8 cellular contexts compared by ENCODE assay signal in the genomic region with DNA sequence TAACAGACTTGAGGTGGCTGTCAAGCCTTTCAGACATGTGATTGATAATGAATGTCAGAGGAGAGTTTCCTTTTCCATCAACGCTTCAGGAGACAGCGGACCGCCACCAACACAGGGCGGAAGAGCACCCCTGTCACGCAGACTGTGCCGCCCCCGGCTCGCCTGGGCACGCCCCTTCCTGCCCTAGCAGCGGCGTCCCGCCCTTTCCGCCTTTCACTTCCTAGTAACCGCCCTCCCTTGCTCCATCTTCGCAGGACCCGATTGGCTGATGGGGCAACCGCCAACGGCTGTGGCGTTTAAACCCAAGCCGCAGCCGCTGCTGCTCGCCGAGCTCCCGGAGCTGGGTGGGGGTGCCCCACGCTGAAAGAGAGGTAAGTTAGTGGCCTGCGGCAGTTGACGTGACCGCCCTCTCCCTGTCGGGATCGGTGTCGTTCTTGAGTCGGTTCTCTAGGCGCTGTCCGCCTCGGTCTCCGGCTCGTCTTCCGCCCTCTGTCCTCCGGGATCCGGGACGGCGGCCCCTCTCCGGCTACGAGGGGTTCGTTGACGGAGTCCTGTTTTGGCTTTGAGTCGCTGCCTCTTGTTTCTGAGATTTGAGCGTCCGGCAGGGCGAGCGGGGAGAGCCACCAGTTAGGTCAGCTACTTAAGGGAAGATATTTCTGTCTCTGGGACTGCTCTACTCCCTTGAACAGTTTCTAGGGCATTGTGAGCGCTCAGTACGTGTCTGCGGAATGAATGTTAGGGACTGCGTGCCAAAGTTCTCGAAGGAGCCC. TPM values are rescaled to one million over a fixed set of nuclear protein-coding genes. Genes with fewer than 3 reads are reported as not detected.
A peak's percentile ranks its signal among the peaks of the same experiment; 100 is the strongest.
DNase-seq lines count a peak whose midpoint lies in the region; ATAC-seq and TF ChIP-seq lines count a peak whose summit lies in the region.

A gene with protein sequence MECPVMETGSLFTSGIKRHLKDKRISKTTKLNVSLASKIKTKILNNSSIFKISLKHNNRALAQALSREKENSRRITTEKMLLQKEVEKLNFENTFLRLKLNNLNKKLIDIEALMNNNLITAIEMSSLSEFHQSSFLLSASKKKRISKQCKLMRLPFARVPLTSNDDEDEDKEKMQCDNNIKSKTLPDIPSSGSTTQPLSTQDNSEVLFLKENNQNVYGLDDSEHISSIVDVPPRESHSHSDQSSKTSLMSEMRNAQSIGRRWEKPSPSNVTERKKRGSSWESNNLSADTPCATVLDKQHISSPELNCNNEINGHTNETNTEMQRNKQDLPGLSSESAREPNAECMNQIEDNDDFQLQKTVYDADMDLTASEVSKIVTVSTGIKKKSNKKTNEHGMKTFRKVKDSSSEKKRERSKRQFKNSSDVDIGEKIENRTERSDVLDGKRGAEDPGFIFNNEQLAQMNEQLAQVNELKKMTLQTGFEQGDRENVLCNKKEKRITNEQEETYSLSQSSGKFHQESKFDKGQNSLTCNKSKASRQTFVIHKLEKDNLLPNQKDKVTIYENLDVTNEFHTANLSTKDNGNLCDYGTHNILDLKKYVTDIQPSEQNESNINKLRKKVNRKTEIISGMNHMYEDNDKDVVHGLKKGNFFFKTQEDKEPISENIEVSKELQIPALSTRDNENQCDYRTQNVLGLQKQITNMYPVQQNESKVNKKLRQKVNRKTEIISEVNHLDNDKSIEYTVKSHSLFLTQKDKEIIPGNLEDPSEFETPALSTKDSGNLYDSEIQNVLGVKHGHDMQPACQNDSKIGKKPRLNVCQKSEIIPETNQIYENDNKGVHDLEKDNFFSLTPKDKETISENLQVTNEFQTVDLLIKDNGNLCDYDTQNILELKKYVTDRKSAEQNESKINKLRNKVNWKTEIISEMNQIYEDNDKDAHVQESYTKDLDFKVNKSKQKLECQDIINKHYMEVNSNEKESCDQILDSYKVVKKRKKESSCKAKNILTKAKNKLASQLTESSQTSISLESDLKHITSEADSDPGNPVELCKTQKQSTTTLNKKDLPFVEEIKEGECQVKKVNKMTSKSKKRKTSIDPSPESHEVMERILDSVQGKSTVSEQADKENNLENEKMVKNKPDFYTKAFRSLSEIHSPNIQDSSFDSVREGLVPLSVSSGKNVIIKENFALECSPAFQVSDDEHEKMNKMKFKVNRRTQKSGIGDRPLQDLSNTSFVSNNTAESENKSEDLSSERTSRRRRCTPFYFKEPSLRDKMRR (plus strand): TSS at position 326 of the 770 bp plus-strand sequence. CDS start 6,769 bp downstream, outside the sequence.

- H3K4me3 Mint-ChIP-seq in H9: peak within 1 kb of the TSS; percentile 89 to 94
- peak within 1 kb of the TSS; percentile 98 for H3K4me3 Mint-ChIP-seq in activated T-helper 2 cell treated with anti-CD3 and anti-CD28 coated beads, Interferon-gamma antibody, Interleukin-2, Interleukin-4, amounts not matched to agents 10 μg/mL and 5 μg/mL and 100 μg/mL, durations not matched to agents 14 hours and 24 hours and 36 hours (ENCODE audit: low read depth)
- peak within 1 kb of the TSS; percentile 85 to 97 (median 95) for H3K4me3 Mint-ChIP-seq in naive thymus-derived CD8-positive, alpha-beta T cell
- H3K4me3 Mint-ChIP-seq in stimulated activated naive B cell treated with anti-CD40 and anti-IgM and Interleukin-4, amounts not matched to agents 10 μg/mL and 1 μg/mL and 100 μg/mL, for 72 hours: peak within 1 kb of the TSS; percentile 85 to 89

- H3K9ac ChIP-seq in ES-I3 (ENCODE audit: low read depth, low read length) (peak within 1 kb of the TSS; percentile 79), H9 (ENCODE audit: extremely low read depth, insufficient read length, low read length) (peak within 1 kb of the TSS; percentile 75), fibroblast of lung (ENCODE audit: insufficient read depth, low read length) (peak within 1 kb of the TSS; percentile 68)

- H3K56ac ChIP-seq in H9 (ENCODE audit: insufficient read length, low read depth, low read length): no peak within 1 kb of the TSS

- H3K4me1 ChIP-seq in ES-I3 (ENCODE audit: insufficient read depth, low read length): no peaks in the 10 kb centered on the region
- H3K4me1 ChIP-seq in H9 (ENCODE audit: insufficient read depth, low read length): no peaks in the 10 kb centered on the region; the same call in 1 of the 2 replicates
- peaks cover 8% of the 10 kb centered on the region for H3K4me1 ChIP-seq in fibroblast of lung (ENCODE audit: control insufficient read depth, extremely low read depth, insufficient read depth, low read length)

- H4K5ac ChIP-seq in H9 (ENCODE audit: insufficient read length, low read depth, low read length): no peak within 1 kb of the TSS

- peaks cover 4% of the 10 kb centered on the region for H3K23me2 ChIP-seq in H9 (ENCODE audit: insufficient read length, low read depth, low read length, poor library complexity, severe bottlenecking)

- no peaks in the 10 kb centered on the region for H3K36me3 Mint-ChIP-seq in H9 (ENCODE audit: insufficient read depth in 1 of 3, low read depth in 3 of 3)
- peaks cover 15% of the 10 kb centered on the region for H3K36me3 Mint-ChIP-seq in activated T-helper 2 cell treated with anti-CD3 and anti-CD28 coated beads, Interferon-gamma antibody, Interleukin-2, Interleukin-4, amounts not matched to agents 10 μg/mL and 5 μg/mL and 100 μg/mL, durations not matched to agents 14 hours and 24 hours and 36 hours (ENCODE audit: low read depth)
- H3K36me3 Mint-ChIP-seq in naive thymus-derived CD8-positive, alpha-beta T cell: no peaks in the 10 kb centered on the region
- H3K36me3 Mint-ChIP-seq in stimulated activated naive B cell treated with anti-CD40 and anti-IgM and Interleukin-4, amounts not matched to agents 10 μg/mL and 1 μg/mL and 100 μg/mL, for 72 hours: no peaks in the 10 kb centered on the region

- peak within 1 kb of the TSS in 1 of 3 experiments; percentile 80; a peak in 3 of 7 replicates for H3K27ac Mint-ChIP-seq in H9
- peak within 1 kb of the TSS; percentile 94 for H3K27ac Mint-ChIP-seq in activated T-helper 2 cell treated with anti-CD3 and anti-CD28 coated beads, Interferon-gamma antibody, Interleukin-2, Interleukin-4, amounts not matched to agents 10 μg/mL and 5 μg/mL and 100 μg/mL, durations not matched to agents 14 hours and 24 hours and 36 hours
- peak within 1 kb of the TSS; percentile 66 to 92 (median 90) for H3K27ac Mint-ChIP-seq in naive thymus-derived CD8-positive, alpha-beta T cell
- H3K27ac Mint-ChIP-seq in stimulated activated naive B cell treated with anti-CD40 and anti-IgM and Interleukin-4, amounts not matched to agents 10 μg/mL and 1 μg/mL and 100 μg/mL, for 72 hours: peak within 1 kb of the TSS; percentile 91

- peak within 1 kb of the TSS; percentile 67 to 88 (median 83) for H3K4me3 ChIP-seq in fibroblast of lung (replicated peaks in 1 of 4; ENCODE audit: control extremely low read depth in 1 of 4, insufficient read depth in 1 of 4, low read depth in 3 of 4, low read length in 4 of 4)

- no peaks in the 10 kb centered on the region; a peak in 1 of 5 replicates for H3K9me3 Mint-ChIP-seq in H9
- H3K9me3 Mint-ChIP-seq in activated T-helper 2 cell treated with anti-CD3 and anti-CD28 coated beads, Interferon-gamma antibody, Interleukin-2, Interleukin-4, amounts not matched to agents 10 μg/mL and 5 μg/mL and 100 μg/mL, durations not matched to agents 14 hours and 24 hours and 36 hours: no peaks in the 10 kb centered on the region
- no peaks in the 10 kb centered on the region for H3K9me3 Mint-ChIP-seq in naive thymus-derived CD8-positive, alpha-beta T cell
- no peaks in the 10 kb centered on the region for H3K9me3 Mint-ChIP-seq in stimulated activated naive B cell treated with anti-CD40 and anti-IgM and Interleukin-4, amounts not matched to agents 10 μg/mL and 1 μg/mL and 100 μg/mL, for 72 hours

- intact Hi-C loops in activated T-helper 2 cell treated with anti-CD3 and anti-CD28 coated beads, Interferon-gamma antibody, Interleukin-2, Interleukin-4, amounts not matched to agents 10 μg/mL and 5 μg/mL and 100 μg/mL, durations not matched to agents 14 hours and 24 hours and 36 hours (cut with micrococcal nuclease): loop anchor here (1.0 to 5.0 kb wide), 5 partner anchors 16 to 363 kb away; partner anchors contain the start of genes BZW1, KCTD18, NIF3L1 and PPIL3

- H3K27ac ChIP-seq in H9 (ENCODE audit: insufficient read length, low read depth, low read length): no peak within 1 kb of the TSS
- H3K27ac ChIP-seq in fibroblast of lung (ENCODE audit: insufficient read depth, low read length): peak within 1 kb of the TSS; percentile 57

- H2BK15ac ChIP-seq in H9 (ENCODE audit: low read depth, low read length): no peak within 1 kb of the TSS

- no peak within 1 kb of the TSS for H3K14ac ChIP-seq in H9 (ENCODE audit: insufficient read depth, low read length)

- H3K23ac ChIP-seq in H9 (ENCODE audit: insufficient read length, low read depth, low read length): no peak within 1 kb of the TSS

- H3K36me3 ChIP-seq in ES-I3 (ENCODE audit: insufficient read depth, low read length): no peaks in the 10 kb centered on the region
- no peaks in the 10 kb centered on the region for H3K36me3 ChIP-seq in fibroblast of lung (ENCODE audit: control insufficient read depth, insufficient read depth, low read length)

- H3T11ph ChIP-seq in H9 (ENCODE audit: low read length): no peak within 1 kb of the TSS

- H3K4me2 ChIP-seq in H9 (ENCODE audit: insufficient read depth, insufficient read length, low read length) (peak within 1 kb of the TSS; percentile 90), fibroblast of lung (ENCODE audit: extremely low read depth, insufficient read depth, low read length) (peak within 1 kb of the TSS; percentile 93)

- peak; percentile 96 for DNase-seq in H9
- DNase-seq in M059J (ENCODE audit: low read depth): peak; percentile 96
- DNase-seq in activated T-helper 2 cell treated with anti-CD3 and anti-CD28 coated beads, Interferon-gamma antibody, Interleukin-2, Interleukin-4, amounts not matched to agents 10 μg/mL and 5 μg/mL and 100 μg/mL, durations not matched to agents 14 hours and 24 hours and 36 hours (ENCODE audit: low spot score): peak; percentile 96
- peak; percentile 90 to 92 for DNase-seq in fibroblast of lung (ENCODE audit: low read depth in 2 of 2)
- DNase-seq in naive thymus-derived CD8-positive, alpha-beta T cell: peak; percentile 90 to 96 (median 94)
- DNase-seq in stimulated activated naive B cell treated with anti-CD40 and anti-IgM and Interleukin-4, amounts not matched to agents 10 μg/mL and 1 μg/mL and 100 μg/mL, for 72 hours: peak; percentile 95

- H3K4ac ChIP-seq in H9 (ENCODE audit: low read depth, low read length): no peak within 1 kb of the TSS

- H4K20me1 ChIP-seq in H9 (ENCODE audit: control insufficient read depth, insufficient read depth, insufficient read length) (no peaks in the 10 kb centered on the region), fibroblast of lung (ENCODE audit: control insufficient read depth, extremely low read depth, insufficient read depth, low read length) (no peaks in the 10 kb centered on the region)

- WGBS in H9 (ENCODE audit: extremely low coverage, insufficient read length, low lambda C conversion rate): no CpG with 5 or more reads among the region's 56 CpGs

- TF ChIP-seq CTCF in H9 (conservative IDR thresholded peaks at IDR 0.05) (peak; percentile 28; the same call in 1 of the 3 replicates), fibroblast of lung (conservative IDR thresholded peaks at IDR 0.05 in 1 of 2, IDR thresholded peaks at IDR 0.05 in 1 of 2; ENCODE audit: low read depth in 1 of 2, low read length in 2 of 2) (no peak)

- H4K91ac ChIP-seq in H9 (ENCODE audit: insufficient read length, low read depth, low read length): no peak within 1 kb of the TSS

- H2BK20ac ChIP-seq in H9 (ENCODE audit: low read depth, low read length, poor library complexity, severe bottlenecking): no peak within 1 kb of the TSS

- peak; percentile 95 for TF ChIP-seq POLR2A in Raji (IDR thresholded peaks at IDR 0.05; ENCODE audit: insufficient read depth, low read depth, low read length)

- H3K27me3 ChIP-seq in H9 (ENCODE audit: insufficient read depth, low read length) (no peaks in the 10 kb centered on the region; the same call in 1 of the 2 replicates), fibroblast of lung (ENCODE audit: control insufficient read depth, insufficient read depth, low read length) (no peaks in the 10 kb centered on the region)

- H2AFZ ChIP-seq in H9 (ENCODE audit: low read length) (no peak within 1 kb of the TSS), fibroblast of lung (ENCODE audit: low read length) (peak within 1 kb of the TSS; percentile 98)

- peaks cover 15 to 17% of the 10 kb centered on the region in 2 experiments for H3K4me1 Mint-ChIP-seq in H9
- peaks cover 30% of the 10 kb centered on the region for H3K4me1 Mint-ChIP-seq in activated T-helper 2 cell treated with anti-CD3 and anti-CD28 coated beads, Interferon-gamma antibody, Interleukin-2, Interleukin-4, amounts not matched to agents 10 μg/mL and 5 μg/mL and 100 μg/mL, durations not matched to agents 14 hours and 24 hours and 36 hours (ENCODE audit: low read depth)
- peaks cover 3 to 20% (median 11%) of the 10 kb centered on the region in 4 donors for H3K4me1 Mint-ChIP-seq in naive thymus-derived CD8-positive, alpha-beta T cell
- peaks cover 5 to 9% of the 10 kb centered on the region in 2 donors for H3K4me1 Mint-ChIP-seq in stimulated activated naive B cell treated with anti-CD40 and anti-IgM and Interleukin-4, amounts not matched to agents 10 μg/mL and 1 μg/mL and 100 μg/mL, for 72 hours

- no peak within 1 kb of the TSS for H2BK12ac ChIP-seq in H9 (ENCODE audit: insufficient read length, low read depth, low read length)

- H3K79me1 ChIP-seq in H9 (ENCODE audit: insufficient read depth, low read depth, low read length, poor library complexity, severe bottlenecking): peaks cover 1% of the 10 kb centered on the region

- H2BK5ac ChIP-seq in H9 (ENCODE audit: insufficient read length, low read length): no peak within 1 kb of the TSS

- H2BK120ac ChIP-seq in H9 (ENCODE audit: low read depth, low read length, poor library complexity, severe bottlenecking): no peak within 1 kb of the TSS

- peak; percentile 99 for ATAC-seq in naive thymus-derived CD8-positive, alpha-beta T cell
- peak; percentile 100 for ATAC-seq in stimulated activated naive B cell treated with anti-CD40 and anti-IgM and Interleukin-4, amounts not matched to agents 10 μg/mL and 1 μg/mL and 100 μg/mL, for 72 hours (replicated peaks)

- no peak within 1 kb of the TSS for H3K18ac ChIP-seq in H9 (ENCODE audit: insufficient read length, low read depth, low read length)

- no peaks in the 10 kb centered on the region for H3K9me3 ChIP-seq in ES-I3 (ENCODE audit: control insufficient read depth, insufficient read depth, low read length)
- no peaks in the 10 kb centered on the region for H3K9me3 ChIP-seq in H9 (ENCODE audit: control insufficient read depth, low read depth, low read length)
- no peaks in the 10 kb centered on the region for H3K9me3 ChIP-seq in fibroblast of lung (ENCODE audit: control insufficient read depth, insufficient read depth, low read depth, low read length)

- H3K27me3 Mint-ChIP-seq in H9 (ENCODE audit: low read depth): peaks cover 12% of the 10 kb centered on the region
- no peaks in the 10 kb centered on the region for H3K27me3 Mint-ChIP-seq in activated T-helper 2 cell treated with anti-CD3 and anti-CD28 coated beads, Interferon-gamma antibody, Interleukin-2, Interleukin-4, amounts not matched to agents 10 μg/mL and 5 μg/mL and 100 μg/mL, durations not matched to agents 14 hours and 24 hours and 36 hours (ENCODE audit: low read depth)
- peaks cover 0 to 6% (median 0%) of the 10 kb centered on the region in 5 donors for H3K27me3 Mint-ChIP-seq in naive thymus-derived CD8-positive, alpha-beta T cell
- H3K27me3 Mint-ChIP-seq in stimulated activated naive B cell treated with anti-CD40 and anti-IgM and Interleukin-4, amounts not matched to agents 10 μg/mL and 1 μg/mL and 100 μg/mL, for 72 hours: no peaks in the 10 kb centered on the region

- no peak within 1 kb of the TSS for H2AK5ac ChIP-seq in H9 (ENCODE audit: insufficient read length, low read length)

- POLR2A ChIA-PET in naive thymus-derived CD8-positive, alpha-beta T cell (lab: Charles Lee): interaction anchor here (0.7 to 3.4 kb wide), 5 partner anchors 9 to 570 kb away, joined by 3 to 20 read pairs (median 4); partner anchors contain the start of genes BZW1, CLK1, KCTD18 and MAIP1

- H4K8ac ChIP-seq in H9 (replicated peaks; ENCODE audit: insufficient read length, low read depth, low read length): no peak within 1 kb of the TSS

- H3K79me2 ChIP-seq in H9 (ENCODE audit: insufficient read depth, low read length) (peaks cover 14% of the 10 kb centered on the region; the same call in 1 of the 2 replicates), fibroblast of lung (ENCODE audit: control insufficient read depth, insufficient read depth, low read length) (peaks cover 49% of the 10 kb centered on the region)

RNA-seq across cellular contexts. Expression of the gene that starts here (rescaled TPM):
- 25.6 and 27.0 TPM in 2 replicates for total RNA-seq in H9 (2021)
- 17.3 and 19.0 TPM in 2 replicates for total RNA-seq in M059J (2014; rRNA removed; shearing (Covaris generic))
- total RNA-seq in activated T-helper 2 cell treated with anti-CD3 and anti-CD28 coated beads, Interferon-gamma antibody, Interleukin-2, Interleukin-4, amounts not matched to agents 10 μg/mL and 5 μg/mL and 100 μg/mL, durations not matched to agents 14 hours and 24 hours and 36 hours: 30.3 and 32.3 TPM in 2 replicates
- 2.8 and 5.4 TPM in 2 replicates for total RNA-seq in fibroblast of lung
- 6.9 and 15.5 TPM in 2 replicates for polyA plus RNA-seq in fibroblast of lung
- 4.3 and 9.9 TPM in 2 replicates for polyA plus RNA-seq in fibroblast of lung (2012)
- polyA minus RNA-seq in fibroblast of lung (ENCODE audit: low replicate concordance): 0.15 TPM in 1 of 2 replicates, not detected in the other
- 1 to 10 TPM; 3.4 to 4.9 TPM for total RNA-seq in naive thymus-derived CD8-positive, alpha-beta T cell
- polyA plus RNA-seq in naive thymus-derived CD8-positive, alpha-beta T cell: 1 to 10 TPM in 2 of 3 donors, under 1 TPM in 1; 0.66 to 2.4 (median 2.4) TPM
